8 cellular contexts compared by ENCODE assay signal in the genomic region with DNA sequence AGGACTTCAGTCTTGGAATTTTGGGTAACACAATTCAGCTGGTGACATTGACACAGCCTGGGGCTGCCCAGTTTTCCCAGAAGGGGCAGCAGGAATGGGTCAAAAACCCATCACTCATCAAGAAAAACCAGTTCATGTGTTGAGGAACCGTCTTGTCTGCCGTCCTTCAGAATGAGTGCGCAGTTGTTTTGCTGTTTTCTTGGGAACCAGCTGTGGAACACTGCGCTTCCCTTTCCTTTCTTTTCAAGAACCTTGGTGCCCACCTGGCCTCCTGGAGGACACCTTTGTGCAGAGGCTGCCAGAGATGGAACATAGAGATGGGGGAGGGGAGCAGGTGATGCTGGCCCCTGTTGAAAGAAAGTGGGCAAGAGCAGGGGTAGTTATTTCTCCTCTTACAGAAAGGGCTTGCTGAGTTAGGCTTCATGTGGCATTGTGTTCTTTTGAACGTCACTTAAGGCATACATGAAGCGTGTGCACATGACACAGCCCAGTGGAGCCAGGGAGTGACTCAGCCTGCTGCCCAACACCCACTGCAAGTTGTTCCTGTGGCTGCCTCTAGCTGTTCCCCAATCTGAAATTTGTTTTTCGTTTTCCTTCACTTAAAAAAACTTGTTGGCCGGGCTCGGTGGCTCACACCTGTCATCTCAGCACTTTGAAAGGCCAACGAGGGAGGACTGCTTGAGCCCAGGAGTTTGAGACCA.
DNase-seq lines count a peak whose midpoint lies in the region; ATAC-seq, FAIRE-seq and TF ChIP-seq lines count a peak whose summit lies in the region.

No MANE protein-coding gene starts in this region.

- no peak for TF ChIP-seq POLR2A in testis (IDR thresholded peaks at IDR 0.05)

- peak overlapping the region; percentile 91 to 98 (median 96) for H3K27ac Mint-ChIP-seq in IgD-negative memory B cell

- H3K36me3 Mint-ChIP-seq in IgD-negative memory B cell = no peaks in the 10 kb centered on the region

- peak overlapping the region; percentile 55 to 85 (median 74) for H3K4me3 Mint-ChIP-seq in IgD-negative memory B cell

- DNase-seq in amniotic stem cell (lab: John Stamatoyannopoulos, UW) = peak; percentile 58
- DNase-seq in kidney = peak; percentile 91
- DNase-seq in testis = peak; percentile 48
- DNase-seq in D341Med (ENCODE audit: low spot score) = no peak
- no peak for DNase-seq in stimulated activated CD4-positive, alpha-beta T cell treated with anti-CD3 and anti-CD28 coated beads, Interleukin-4, amount 100 ng/mL, for 4 hours

- H3K9ac ChIP-seq in kidney (ENCODE audit: low read length in 2 of 2) = no peak overlapping the region

- TF ChIP-seq CTCF in GM12872 (IDR thresholded peaks at IDR 0.05; ENCODE audit: insufficient read depth, low read depth, low read length) (0 out of 3 replicates have a peak, but pooled peaks have one; percentile 11), kidney (IDR thresholded peaks at IDR 0.05; ENCODE audit: borderline replicate concordance, extremely low read depth, insufficient read depth) (peak; percentile 14), testis (IDR thresholded peaks at IDR 0.05) (no peak)

- intact Hi-C loops in kidney (cut with DNase I) = no loop called here
- intact Hi-C loops in testis (cut with DNase I; ENCODE audit: low total_unique reads) = no loop called here

- no peak overlapping the region for H3K4me3 ChIP-seq in kidney (ENCODE audit: low read length in 2 of 2)
- no peak overlapping the region for H3K4me3 ChIP-seq in testis

- H3K27me3 ChIP-seq in testis = no peaks in the 10 kb centered on the region

- H3K4me1 ChIP-seq in kidney (ENCODE audit: control insufficient read depth in 1 of 2, insufficient read depth in 1 of 2, low read depth in 1 of 2, low read length in 2 of 2) = peaks cover 6 to 8% of the 10 kb centered on the region in 2 donors
- no peaks in the 10 kb centered on the region for H3K4me1 ChIP-seq in testis

- peak; percentile 73 for ATAC-seq in GM21786 (IDR thresholded peaks at IDR 0.05; ENCODE audit: unreplicated experiment)

- WGBS in testis, 2 donors = 75 to 80% methylated on average over 10 of the region's 10 CpGs

- H3K4me1 Mint-ChIP-seq in IgD-negative memory B cell = peaks cover 33 to 55% (median 41%) of the 10 kb centered on the region in 3 donors

- H3K27ac ChIP-seq in kidney (ENCODE audit: low read depth in 2 of 2, low read length in 2 of 2) (peak overlapping the region in 1 of 2 donors; percentile 69), testis (peak overlapping the region in 1 of 2 donors; percentile 54)

- no peaks in the 10 kb centered on the region for H3K27me3 Mint-ChIP-seq in IgD-negative memory B cell

- H3K36me3 ChIP-seq in kidney (ENCODE audit: control insufficient read depth in 1 of 2, insufficient read depth in 2 of 2, low read length in 2 of 2) (no peaks in the 10 kb centered on the region), testis (ENCODE audit: low read depth, missing control alignments) (no peaks in the 10 kb centered on the region)

- peak; percentile 35 for FAIRE-seq in kidney (lab: Jason Lieb, UNC)

- H3K9me3 Mint-ChIP-seq in IgD-negative memory B cell = no peaks in the 10 kb centered on the region

- H3K9me3 ChIP-seq in kidney (ENCODE audit: control insufficient read depth in 1 of 2, low read length in 2 of 2) (no peaks in the 10 kb centered on the region), testis (no peaks in the 10 kb centered on the region)

Comparison
In these comparisons a context has a peak if more than half of its experiments do, and no peak if none do; other contexts are left out.
1. CTCF ChIP-seq: peak in GM12872 (single experiment) and kidney (single experiment); none in testis (0 of 3).
2. DNase-seq: peak in amniotic stem cell (single experiment), kidney (single experiment) and testis (single experiment); none in D341Med (single experiment) and stimulated activated CD4-positive, alpha-beta T cell treated with anti-CD3 and anti-CD28 coated beads, Interleukin-4, amount 100 ng/mL, for 4 hours (0 of 2).